In genomic region chrX:119482497-119483480, GRCh38 we compare ENCODE assay signal across 7 cellular contexts.
DNase-seq lines count a peak whose midpoint lies in the region; ATAC-seq and TF ChIP-seq lines count a peak whose summit lies in the region.

No MANE protein-coding gene starts in this region.

- H3K27me3 Mint-ChIP-seq in memory B cell = no peaks in the 10 kb centered on the region

- TF ChIP-seq CTCF in GM12874 (IDR thresholded peaks at IDR 0.05; ENCODE audit: insufficient read depth, low read depth, low read length) (peak; percentile 85), HFF-Myc (IDR thresholded peaks at IDR 0.05; ENCODE audit: low read depth, low read length, missing control alignments) (peak; percentile 62)

- no peak overlapping the region for H3K27ac Mint-ChIP-seq in memory B cell

- H3K4me3 Mint-ChIP-seq in memory B cell = peak overlapping the region; percentile 87

- H3K36me3 Mint-ChIP-seq in memory B cell = no peaks in the 10 kb centered on the region

- DNase-seq in HFF-Myc (ENCODE audit: extremely low read depth, low read depth) (no peak), NCI-H2107 (lab: John Stamatoyannopoulos, UW) (peak; percentile 16), ecto neural progenitor cell (ENCODE audit: low spot score) (peak; percentile 73), memory B cell (ENCODE audit: low spot score in 2 of 2) (peak; percentile 53 to 62)
- DNase-seq in activated CD4-positive, alpha-beta T cell treated with anti-CD3 and anti-CD28 coated beads, Interleukin-2, amount 50 U/mL, for 24 hours (ENCODE audit: low read depth in 1 of 2, low spot score in 1 of 2) = peak; percentile 28 to 41
- peak; percentile 43 for DNase-seq in stimulated activated CD8-positive, alpha-beta memory T cell treated with anti-CD3 and anti-CD28 coated beads, Interleukin-15, amount 100 ng/mL, for 24 hours (ENCODE audit: low read depth)

- H3K4me1 Mint-ChIP-seq in memory B cell = peaks cover 4% of the 10 kb centered on the region

- peak; percentile 90 for ATAC-seq in memory B cell (ENCODE audit: low read depth)

- H3K4me3 ChIP-seq in HFF-Myc (replicated peaks; ENCODE audit: low read depth, low read length) = peak overlapping the region; percentile 19

- no peaks in the 10 kb centered on the region for H3K9me3 Mint-ChIP-seq in memory B cell
